ENCODE assay signal across 1 cellular context in genomic region chr10:70856454-70856853, GRCh38.
TF ChIP-seq lines count a peak whose summit lies in the region.

No MANE protein-coding gene starts in this region.

TF ChIP-seq in GM12878, 131 proteins besides CTCF, POLR2A, EP300 and RAD21 (continued from another document):
- no peak for TF ChIP-seq E4F1 (IDR thresholded peaks at IDR 0.05; ENCODE audit: borderline replicate concordance, partially characterized antibody)
- no peak for TF ChIP-seq BMI1 (IDR thresholded peaks at IDR 0.05; ENCODE audit: borderline replicate concordance)
- no peak for TF ChIP-seq TAF1 (IDR thresholded peaks at IDR 0.05; ENCODE audit: borderline replicate concordance, low read depth, low read length)
TF ChIP-seq in GM12878: peak in this region for 1.
